11 cellular contexts compared by ENCODE assay signal in genomic region chr12:124747426-124748161, GRCh38.
DNase-seq lines count a peak whose midpoint lies in the region; ATAC-seq and TF ChIP-seq lines count a peak whose summit lies in the region.
"Had no signal": no experiment of that assay in that cellular context is flagged by ENCODE, and none has a peak within 500 bp of the region (broad histone marks: within the 10 kb centered on the region; RNA-seq: fewer than 3 reads in every experiment).

No MANE protein-coding gene starts in this region.

- no peak overlapping the region for H3K27ac Mint-ChIP-seq in stimulated activated memory B cell treated with anti-CD40 and anti-IgM and Interleukin-4, amounts not matched to agents 10 μg/mL and 1 μg/mL and 100 μg/mL, for 72 hours

- H3K27ac ChIP-seq in temporal lobe (ENCODE audit: low read depth, low read length): peak overlapping the region; percentile 90
- H3K27ac ChIP-seq: cardiac muscle cell, SK-N-MC had no signal

- H3K36me3 Mint-ChIP-seq in stimulated activated memory B cell treated with anti-CD40 and anti-IgM and Interleukin-4, amounts not matched to agents 10 μg/mL and 1 μg/mL and 100 μg/mL, for 72 hours: no peaks in the 10 kb centered on the region

- peak; percentile 24 to 44 for ATAC-seq in activated CD4-positive, CD25-positive, alpha-beta regulatory T cell treated with anti-CD3 and anti-CD28 coated beads, Interleukin-2, amount 50 U/mL, for 24 hours
- ATAC-seq in stimulated activated memory B cell treated with anti-CD40 and anti-IgM and Interleukin-4, amounts not matched to agents 10 μg/mL and 1 μg/mL and 100 μg/mL, for 72 hours: no peak

- H3K4me3 Mint-ChIP-seq in stimulated activated memory B cell treated with anti-CD40 and anti-IgM and Interleukin-4, amounts not matched to agents 10 μg/mL and 1 μg/mL and 100 μg/mL, for 72 hours: no peak overlapping the region

- H3K4me1 Mint-ChIP-seq in stimulated activated memory B cell treated with anti-CD40 and anti-IgM and Interleukin-4, amounts not matched to agents 10 μg/mL and 1 μg/mL and 100 μg/mL, for 72 hours: peaks cover 19% of the 10 kb centered on the region

- TF ChIP-seq CTCF in foreskin fibroblast (IDR thresholded peaks at IDR 0.05; ENCODE audit: low read depth, low read length): no peak

- H3K4me3 ChIP-seq in foreskin fibroblast (ENCODE audit: low read depth in 1 of 2, low read length in 2 of 2): no peak overlapping the region
- H3K4me3 ChIP-seq: cardiac muscle cell, right atrium auricular region, SK-N-MC had no signal

- peaks cover 59% of the 10 kb centered on the region for H3K27me3 Mint-ChIP-seq in stimulated activated memory B cell treated with anti-CD40 and anti-IgM and Interleukin-4, amounts not matched to agents 10 μg/mL and 1 μg/mL and 100 μg/mL, for 72 hours

- H3K9me3 Mint-ChIP-seq in stimulated activated memory B cell treated with anti-CD40 and anti-IgM and Interleukin-4, amounts not matched to agents 10 μg/mL and 1 μg/mL and 100 μg/mL, for 72 hours: no peaks in the 10 kb centered on the region

- DNase-seq in activated CD4-positive, CD25-positive, alpha-beta regulatory T cell (lab: John Stamatoyannopoulos, UW): no peak
- DNase-seq in RKO (ENCODE audit: low spot score): peak; percentile 72
- DNase-seq in foreskin fibroblast: peak; percentile 86 to 88
- DNase-seq in cerebellum (ENCODE audit: low spot score): no peak
- DNase-seq in effector CD4-positive, alpha-beta T cell: no peak

Comparison
In these comparisons a context has a peak if more than half of its experiments do, and no peak if none do; other contexts are left out.
1. DNase-seq: peak in RKO (single experiment) and foreskin fibroblast (2 of 2); none in activated CD4-positive, CD25-positive, alpha-beta regulatory T cell (0 of 4), cerebellum (single experiment) and effector CD4-positive, alpha-beta T cell (single experiment).